8 cellular contexts compared by ENCODE assay signal in genomic region chr5:140312067-140312790, GRCh38. TPM values are rescaled to one million over a fixed set of nuclear protein-coding genes. Genes with fewer than 3 reads are reported as not detected.
DNase-seq lines count a peak whose midpoint lies in the region; ATAC-seq and TF ChIP-seq lines count a peak whose summit lies in the region.

No MANE protein-coding gene starts in this region.

- H3K4me3 ChIP-seq in esophagus squamous epithelium (peak overlapping the region in 1 of 4 donors; percentile 16), prostate gland (no peak overlapping the region)

- DNase-seq in ELR (ENCODE audit: low read depth) (peak; percentile 99), RKO (ENCODE audit: low spot score) (peak; percentile 97), esophagus squamous epithelium (lab: John Stamatoyannopoulos, UW) (no peak), prostate gland (ENCODE audit: low spot score) (no peak)
- no peak for DNase-seq in activated CD8-positive, alpha-beta memory T cell treated with anti-CD3 and anti-CD28 coated beads, Interleukin-2, amount 50 U/mL, for 4 hours
- no peak for DNase-seq in stimulated activated naive CD4-positive, alpha-beta T cell treated with Interleukin-2 at 50 U/mL for 16 hours (lab: John Stamatoyannopoulos, UW)

- no peaks in the 10 kb centered on the region for H3K9me3 ChIP-seq in esophagus squamous epithelium
- H3K9me3 ChIP-seq in prostate gland: no peaks in the 10 kb centered on the region

- 4 to 6% methylated on average over 4 of the region's 4 CpGs for WGBS in esophagus squamous epithelium, 2 donors
- WGBS in prostate gland: 14% methylated on average over 4 of the region's 4 CpGs

- H3K36me3 ChIP-seq in esophagus squamous epithelium: no peaks in the 10 kb centered on the region
- H3K36me3 ChIP-seq in prostate gland: no peaks in the 10 kb centered on the region

- ATAC-seq in GM18505 (IDR thresholded peaks at IDR 0.05; ENCODE audit: unreplicated experiment) (no peak), HG03439 (IDR thresholded peaks at IDR 0.05; ENCODE audit: unreplicated experiment) (no peak)

- intact Hi-C loops in esophagus squamous epithelium (cut with DNase I): no loop called here
- intact Hi-C loops in prostate gland (cut with DNase I): no loop called here

- peaks cover 7 to 28% (median 25%) of the 10 kb centered on the region in 3 donors for H3K4me1 ChIP-seq in esophagus squamous epithelium
- H3K4me1 ChIP-seq in prostate gland (replicated peaks): no peaks in the 10 kb centered on the region

- no peak for TF ChIP-seq POLR2A in esophagus squamous epithelium (IDR thresholded peaks at IDR 0.05)
- no peak for TF ChIP-seq POLR2A in prostate gland (IDR thresholded peaks at IDR 0.05)
- TF ChIP-seq POLR2A in GM18505 (IDR thresholded peaks at IDR 0.05; ENCODE audit: borderline replicate concordance, extremely low read depth, insufficient read depth, insufficient read length): no peak

- no peaks in the 10 kb centered on the region for H3K27me3 ChIP-seq in esophagus squamous epithelium
- no peaks in the 10 kb centered on the region for H3K27me3 ChIP-seq in prostate gland (replicated peaks; ENCODE audit: insufficient read depth)

- peak overlapping the region; percentile 14 to 81 (median 78) for H3K27ac ChIP-seq in esophagus squamous epithelium
- peak overlapping the region; percentile 11 to 33 for H3K27ac ChIP-seq in prostate gland

- TF ChIP-seq CTCF in esophagus squamous epithelium (IDR thresholded peaks at IDR 0.05) (no peak), prostate gland (IDR thresholded peaks at IDR 0.05) (no peak)

RNA-seq across cellular contexts. Expression of gene PFDN1, which starts 9.3 kb away (rescaled TPM):
- total RNA-seq in esophagus squamous epithelium (10 to 100 TPM; 38.1 to 67.5 (median 60.4) TPM), prostate gland (100 to 1,000 TPM in 1 of 2 donors, 10 to 100 TPM in 1; 88.0 to 145 TPM)

RNA-seq across cellular contexts. Expression of gene HBEGF, which starts 34.2 kb away (rescaled TPM):
- total RNA-seq in esophagus squamous epithelium (10 to 100 TPM; 24.6 to 72.4 (median 42.1) TPM), prostate gland (10 to 100 TPM in 1 of 2 donors, 1 to 10 TPM in 1; 7.7 to 24.0 TPM)

RNA-seq across cellular contexts. Expression of gene SLC4A9, which starts 47.8 kb away (rescaled TPM):
- total RNA-seq in esophagus squamous epithelium (1 to 10 TPM in 1 of 4 donors, under 1 TPM in 1, not detected in 2; 0.04 to 1.2 TPM), prostate gland (not detected)

Comparison
In these comparisons a context has a peak if more than half of its experiments do, and no peak if none do; other contexts are left out.
1. DNase-seq: peak in ELR (single experiment) and RKO (single experiment); none in esophagus squamous epithelium (single experiment), prostate gland (single experiment), activated CD8-positive, alpha-beta memory T cell treated with anti-CD3 and anti-CD28 coated beads, Interleukin-2, amount 50 U/mL, for 4 hours (single experiment) and stimulated activated naive CD4-positive, alpha-beta T cell treated with Interleukin-2 at 50 U/mL for 16 hours (single experiment).